Comparison of ENCODE assay signal across 15 cellular contexts in genomic region chr4:119130365-119131065, GRCh38. TPM values are rescaled to one million over a fixed set of nuclear protein-coding genes. Genes with fewer than 3 reads are reported as not detected.
A peak's percentile ranks its signal among the peaks of the same experiment; 100 is the strongest.
DNase-seq lines count a peak whose midpoint lies in the region; ATAC-seq and TF ChIP-seq lines count a peak whose summit lies in the region.
"Had no signal": no experiment of that assay in that cellular context is flagged by ENCODE, and none has a peak within 500 bp of the region (broad histone marks: within the 10 kb centered on the region; RNA-seq: fewer than 3 reads in every experiment).

No MANE protein-coding gene starts in this region.

- H3K4me3 Mint-ChIP-seq in nephron progenitor cell (no peak overlapping the region), WTC11 (no peak overlapping the region)

- peaks cover 14% of the 10 kb centered on the region for H3K4me1 Mint-ChIP-seq in nephron progenitor cell
- H3K4me1 Mint-ChIP-seq in WTC11: peaks cover 9% of the 10 kb centered on the region

- H3K9me3 Mint-ChIP-seq in nephron progenitor cell (no peaks in the 10 kb centered on the region), WTC11 (no peaks in the 10 kb centered on the region)
- H3K9me3 Mint-ChIP-seq: activated naive CD4-positive, alpha-beta T cell treated with anti-CD3 and anti-CD28 coated beads, Interleukin-2, amount 50 U/mL, for 72 hours had no signal

- no peak overlapping the region for H3K4me3 ChIP-seq in AG10803 (ENCODE audit: low read length)
- H3K4me3 ChIP-seq: GM12878, ovary had no signal

- H3K27ac Mint-ChIP-seq in nephron progenitor cell (peak overlapping the region; percentile 1), WTC11 (no peak overlapping the region)
- H3K27ac Mint-ChIP-seq: activated naive CD4-positive, alpha-beta T cell treated with anti-CD3 and anti-CD28 coated beads, Interleukin-2, amount 50 U/mL, for 72 hours had no signal

- DNase-seq in AG10803 (ENCODE audit: low read depth) (peak; percentile 83), NCI-H748 (lab: John Stamatoyannopoulos, UW; ENCODE audit: unreplicated experiment) (peak; percentile 32), fibroblast of the conjunctiva (ENCODE audit: low read depth) (peak; percentile 42), nephron progenitor cell (no peak), T1000 (lab: John Stamatoyannopoulos, UW) (no peak), WTC11 (ENCODE audit: low spot score) (no peak)
- DNase-seq: activated CD8-positive, alpha-beta memory T cell treated with anti-CD3 and anti-CD28 coated beads, Interleukin-2, amount 50 U/mL, for 48 hours; AML-193; DND-41; ovary had no signal

- CTCF ChIA-PET in WTC11 (lab: Charles Lee): no interaction called here

- no peaks in the 10 kb centered on the region for H3K27me3 Mint-ChIP-seq in nephron progenitor cell (ENCODE audit: low read depth, poor library complexity)
- H3K27me3 Mint-ChIP-seq in WTC11 (ENCODE audit: low read depth): no peaks in the 10 kb centered on the region

- no peak for ATAC-seq in GM19455 (IDR thresholded peaks at IDR 0.05; ENCODE audit: unreplicated experiment)
- ATAC-seq in GM21576 (IDR thresholded peaks at IDR 0.05; ENCODE audit: unreplicated experiment): no peak
- ATAC-seq in WTC11: no peak
- ATAC-seq: activated naive CD4-positive, alpha-beta T cell treated with anti-CD3 and anti-CD28 coated beads, Interleukin-2, amount 50 U/mL, for 72 hours; GM12878 had no signal

- no peaks in the 10 kb centered on the region for H3K36me3 Mint-ChIP-seq in nephron progenitor cell (ENCODE audit: low read depth)
- H3K36me3 Mint-ChIP-seq in WTC11: no peaks in the 10 kb centered on the region
- H3K36me3 Mint-ChIP-seq: activated naive CD4-positive, alpha-beta T cell treated with anti-CD3 and anti-CD28 coated beads, Interleukin-2, amount 50 U/mL, for 72 hours had no signal

- POLR2A ChIA-PET in WTC11 (lab: Charles Lee): no interaction called here

- TF ChIP-seq CTCF in AG10803 (conservative IDR thresholded peaks at IDR 0.05; ENCODE audit: low read length) (no peak), nephron progenitor cell (IDR thresholded peaks at IDR 0.05) (no peak), WTC11 (IDR thresholded peaks at IDR 0.05) (no peak)

TF ChIP-seq in WTC11, 78 proteins besides CTCF, POLR2A, EP300 and RAD21:
- TF ChIP-seq, protein P1, sequence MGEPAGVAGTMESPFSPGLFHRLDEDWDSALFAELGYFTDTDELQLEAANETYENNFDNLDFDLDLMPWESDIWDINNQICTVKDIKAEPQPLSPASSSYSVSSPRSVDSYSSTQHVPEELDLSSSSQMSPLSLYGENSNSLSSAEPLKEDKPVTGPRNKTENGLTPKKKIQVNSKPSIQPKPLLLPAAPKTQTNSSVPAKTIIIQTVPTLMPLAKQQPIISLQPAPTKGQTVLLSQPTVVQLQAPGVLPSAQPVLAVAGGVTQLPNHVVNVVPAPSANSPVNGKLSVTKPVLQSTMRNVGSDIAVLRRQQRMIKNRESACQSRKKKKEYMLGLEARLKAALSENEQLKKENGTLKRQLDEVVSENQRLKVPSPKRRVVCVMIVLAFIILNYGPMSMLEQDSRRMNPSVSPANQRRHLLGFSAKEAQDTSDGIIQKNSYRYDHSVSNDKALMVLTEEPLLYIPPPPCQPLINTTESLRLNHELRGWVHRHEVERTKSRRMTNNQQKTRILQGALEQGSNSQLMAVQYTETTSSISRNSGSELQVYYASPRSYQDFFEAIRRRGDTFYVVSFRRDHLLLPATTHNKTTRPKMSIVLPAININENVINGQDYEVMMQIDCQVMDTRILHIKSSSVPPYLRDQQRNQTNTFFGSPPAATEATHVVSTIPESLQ (CRISPR knock-in tag; IDR thresholded peaks at IDR 0.05): no peak
- TF ChIP-seq ESRRA (CRISPR knock-in tag; IDR thresholded peaks at IDR 0.05; ENCODE audit: borderline replicate concordance) (no peak), NR2C2 (CRISPR knock-in tag; IDR thresholded peaks at IDR 0.05) (no peak), NR3C1 (CRISPR knock-in tag; conservative IDR thresholded peaks at IDR 0.05; ENCODE audit: low read depth) (no peak), OVOL2 (CRISPR knock-in tag; IDR thresholded peaks at IDR 0.05; ENCODE audit: borderline replicate concordance) (no peak), ETV6 (CRISPR knock-in tag; IDR thresholded peaks at IDR 0.05) (no peak), ZSCAN18 (CRISPR knock-in tag; IDR thresholded peaks at IDR 0.05) (no peak), SOX15 (CRISPR knock-in tag; IDR thresholded peaks at IDR 0.05) (no peak), STAT6 (CRISPR knock-in tag; conservative IDR thresholded peaks at IDR 0.05; ENCODE audit: low read depth) (no peak)
- TF ChIP-seq, protein P2, sequence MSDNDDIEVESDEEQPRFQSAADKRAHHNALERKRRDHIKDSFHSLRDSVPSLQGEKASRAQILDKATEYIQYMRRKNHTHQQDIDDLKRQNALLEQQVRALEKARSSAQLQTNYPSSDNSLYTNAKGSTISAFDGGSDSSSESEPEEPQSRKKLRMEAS (CRISPR knock-in tag; IDR thresholded peaks at IDR 0.05): no peak
- TF ChIP-seq, protein P3, sequence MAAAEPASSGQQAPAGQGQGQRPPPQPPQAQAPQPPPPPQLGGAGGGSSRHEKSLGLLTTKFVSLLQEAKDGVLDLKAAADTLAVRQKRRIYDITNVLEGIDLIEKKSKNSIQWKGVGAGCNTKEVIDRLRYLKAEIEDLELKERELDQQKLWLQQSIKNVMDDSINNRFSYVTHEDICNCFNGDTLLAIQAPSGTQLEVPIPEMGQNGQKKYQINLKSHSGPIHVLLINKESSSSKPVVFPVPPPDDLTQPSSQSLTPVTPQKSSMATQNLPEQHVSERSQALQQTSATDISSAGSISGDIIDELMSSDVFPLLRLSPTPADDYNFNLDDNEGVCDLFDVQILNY (CRISPR knock-in tag; IDR thresholded peaks at IDR 0.05): no peak
- TF ChIP-seq, protein P4, sequence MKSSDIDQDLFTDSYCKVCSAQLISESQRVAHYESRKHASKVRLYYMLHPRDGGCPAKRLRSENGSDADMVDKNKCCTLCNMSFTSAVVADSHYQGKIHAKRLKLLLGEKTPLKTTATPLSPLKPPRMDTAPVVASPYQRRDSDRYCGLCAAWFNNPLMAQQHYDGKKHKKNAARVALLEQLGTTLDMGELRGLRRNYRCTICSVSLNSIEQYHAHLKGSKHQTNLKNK (CRISPR knock-in tag; IDR thresholded peaks at IDR 0.05): no peak
- TF ChIP-seq, protein P5, sequence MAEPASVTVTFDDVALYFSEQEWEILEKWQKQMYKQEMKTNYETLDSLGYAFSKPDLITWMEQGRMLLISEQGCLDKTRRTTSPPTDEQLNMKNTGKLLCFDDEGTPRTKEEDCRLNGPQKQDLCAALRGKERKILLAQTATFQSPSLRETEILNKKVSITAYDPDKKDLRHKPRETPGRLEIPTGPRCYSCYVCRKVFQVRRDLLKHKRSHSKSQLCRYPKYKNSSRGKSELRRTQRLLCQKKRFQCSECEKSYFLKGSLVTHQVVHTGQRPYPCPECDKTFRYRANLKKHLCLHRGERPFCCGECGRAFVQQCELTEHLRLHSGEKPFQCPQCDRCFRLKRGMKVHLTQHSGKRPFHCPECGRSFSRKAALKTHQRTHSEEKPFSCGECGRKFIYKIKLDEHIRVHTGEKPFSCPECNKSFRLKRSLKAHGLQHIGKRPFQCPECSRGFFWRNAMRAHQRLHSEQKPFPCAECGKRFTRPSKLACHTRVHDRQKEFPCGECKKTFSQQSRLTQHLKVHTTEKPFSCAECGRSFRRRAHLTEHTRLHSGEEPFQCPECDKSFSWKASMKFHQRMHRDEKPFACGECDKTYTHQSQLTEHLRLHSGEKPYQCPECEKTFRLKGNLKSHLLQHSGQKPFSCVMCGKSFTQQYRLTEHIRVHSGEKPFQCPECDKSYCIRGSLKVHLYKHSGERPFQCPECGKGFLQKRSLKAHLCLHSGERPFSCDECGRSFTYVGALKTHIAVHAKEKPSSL (CRISPR knock-in tag; conservative IDR thresholded peaks at IDR 0.05): no peak

RNA-seq across cellular contexts. Expression of gene MYOZ2, which starts 5.1 kb away (rescaled TPM):
- not detected in 3 replicates for total RNA-seq in WTC11 (2021)
- total RNA-seq: activated naive CD4-positive, alpha-beta T cell treated with anti-CD3 and anti-CD28 coated beads, Interleukin-2, amount 50 U/mL, for 72 hours; cerebellum; GM12878 had no signal

Comparison
In these comparisons a context has a peak if more than half of its experiments do, and no peak if none do; other contexts are left out.
1. DNase-seq: peak in AG10803 (single experiment), NCI-H748 (single experiment) and fibroblast of the conjunctiva (single experiment); none in nephron progenitor cell (single experiment), T1000 (single experiment) and WTC11 (single experiment).